ENCODE assay signal across 22 cellular contexts in genomic region chr10:101073631-101074030, GRCh38. TPM values are rescaled to one million over a fixed set of nuclear protein-coding genes. Genes with fewer than 3 reads are reported as not detected.
DNase-seq lines count a peak whose midpoint lies in the region; ATAC-seq and TF ChIP-seq lines count a peak whose summit lies in the region.
"Had no signal": no experiment of that assay in that cellular context is flagged by ENCODE, and none has a peak within 500 bp of the region (broad histone marks: within the 10 kb centered on the region; RNA-seq: fewer than 3 reads in every experiment).

No MANE protein-coding gene starts in this region.

- H3K27ac ChIP-seq in HUES64 (ENCODE audit: low read depth, low read length) (no peak overlapping the region), ovary (no peak overlapping the region)
- H3K27ac ChIP-seq: A549, PC-9 had no signal

- ATAC-seq in GM21526 (IDR thresholded peaks at IDR 0.05; ENCODE audit: low FRiP score, unreplicated experiment), result no peak
- ATAC-seq: A549, GM12878 had no signal

- intact Hi-C loops in ovary (cut with DNase I), result no loop called here

- no peak for TF ChIP-seq POLR2A in ovary (IDR thresholded peaks at IDR 0.05)

- H3K4me1 ChIP-seq in BE2C, result no peaks in the 10 kb centered on the region; the same call in 1 of the 2 replicates
- peaks cover 3% of the 10 kb centered on the region; the same call in 1 of the 2 replicates for H3K4me1 ChIP-seq in HUES64 (ENCODE audit: insufficient read depth, low read length)
- no peaks in the 10 kb centered on the region for H3K4me1 ChIP-seq in ovary (ENCODE audit: insufficient read depth)
- H3K4me1 ChIP-seq: A549 had no signal

- H3K9me3 ChIP-seq in BE2C (no peaks in the 10 kb centered on the region), HUES64 (ENCODE audit: insufficient read depth, low read depth, low read length) (no peaks in the 10 kb centered on the region), ovary (no peaks in the 10 kb centered on the region)
- H3K9me3 ChIP-seq: A549 had no signal

- H3K9ac ChIP-seq in HUES64 (ENCODE audit: low read depth, low read length), result no peak overlapping the region

- no peaks in the 10 kb centered on the region for H3K36me3 ChIP-seq in BE2C
- H3K36me3 ChIP-seq in HUES64 (ENCODE audit: insufficient read depth, low read length), result no peaks in the 10 kb centered on the region
- no peaks in the 10 kb centered on the region for H3K36me3 ChIP-seq in ovary

- no peak for DNase-seq in BE2C
- no peak for DNase-seq in choroid plexus epithelial cell (ENCODE audit: low read depth)
- DNase-seq in iPS-NIHi11 (ENCODE audit: low spot score), result peak; percentile 41
- no peak for DNase-seq in NCI-H446 (lab: John Stamatoyannopoulos, UW)
- no peak for DNase-seq in ovary
- DNase-seq in HuH-7.5 (ENCODE audit: low spot score), result no peak
- DNase-seq: AML-193; CD4-positive, alpha-beta memory T cell; DMS79; IMR-90; NCI-H1417 treated with DMSO at 0.1 percent for 48 hours; NCI-H2029 treated with DMSO at 0.1 percent for 48 hours; NCI-H2227 treated with DMSO at 0.1 percent for 48 hours; NCI-H526; NK-92 treated with Interleukin-12 subunit alpha and Interleukin-12 subunit beta, amount 100 ng/mL, for 24 hours; PC-9 had no signal

- no peak overlapping the region for H3K4me3 ChIP-seq in BE2C (ENCODE audit: low read depth, low read length)
- peak overlapping the region; percentile 32 for H3K4me3 ChIP-seq in HUES64 (ENCODE audit: low read length)
- no peak overlapping the region for H3K4me3 ChIP-seq in choroid plexus epithelial cell (ENCODE audit: low read depth, low read length)
- H3K4me3 ChIP-seq in ovary, result no peak overlapping the region
- H3K4me3 ChIP-seq: A549, GM12878, PC-9 had no signal

- H3K27me3 ChIP-seq in BE2C (no peaks in the 10 kb centered on the region), HUES64 (ENCODE audit: insufficient read depth, low read length) (peaks cover 77% of the 10 kb centered on the region), ovary (no peaks in the 10 kb centered on the region)

- WGBS in HUES64, result 3% methylated on average over 4 of the region's 13 CpGs
- WGBS in ovary, 3 donors, result 4 to 10% (median 8%) methylated on average over 13 of the region's 13 CpGs

- TF ChIP-seq CTCF in BE2C (IDR thresholded peaks at IDR 0.05; ENCODE audit: low read depth, low read length), result peak; percentile 25
- peak; percentile 16 for TF ChIP-seq CTCF in choroid plexus epithelial cell (conservative IDR thresholded peaks at IDR 0.05; ENCODE audit: low read depth, low read length)
- TF ChIP-seq CTCF in ovary (IDR thresholded peaks at IDR 0.05), result no peak

- TF ChIP-seq EP300 in ovary (IDR thresholded peaks at IDR 0.05), result no peak

RNA-seq across cellular contexts. Expression of gene KAZALD1, which starts 11.8 kb away (rescaled TPM):
- polyA plus RNA-seq in BE2C (2012; ENCODE audit: insufficient read depth, insufficient read length, low read depth), result 27.2 TPM
- 0.55 TPM for polyA plus RNA-seq in HUES64 (2013, experiment 1 of 2)
- 1.4 TPM for polyA plus RNA-seq in HUES64 (2013, experiment 2 of 2)
- 1 to 10 TPM in 2 of 7 donors, under 1 TPM in 3, not detected in 2; 0.57 to 1.4 (median 0.94) TPM for total RNA-seq in ovary
- polyA plus RNA-seq in ovary, result 1 to 10 TPM in 1 of 2 donors, under 1 TPM in 1; 0.46 to 1.9 TPM
- total RNA-seq: CD4-positive, alpha-beta memory T cell had no signal
- polyA plus RNA-seq: CD4-positive, alpha-beta memory T cell had no signal

RNA-seq across cellular contexts. Expression of gene SFXN3, which starts 42.6 kb away (rescaled TPM):
- 31.7 TPM for polyA plus RNA-seq in BE2C (2012; ENCODE audit: insufficient read depth, insufficient read length, low read depth)
- polyA plus RNA-seq in HUES64 (2013, experiment 1 of 2), result 1.0 TPM
- polyA plus RNA-seq in HUES64 (2013, experiment 2 of 2), result 0.76 TPM
- 10 to 100 TPM; 20.2 to 47.0 (median 28.6) TPM for total RNA-seq in ovary
- polyA plus RNA-seq in ovary, result 10 to 100 TPM; 26.5 to 51.5 TPM

RNA-seq across cellular contexts. Expression of gene PDZD7, which starts 42.7 kb away (rescaled TPM):
- 9.7 TPM for polyA plus RNA-seq in BE2C (2012; ENCODE audit: insufficient read depth, insufficient read length, low read depth)
- polyA plus RNA-seq in HUES64 (2013, experiment 1 of 2), result 0.30 TPM
- 0.19 TPM for polyA plus RNA-seq in HUES64 (2013, experiment 2 of 2)
- total RNA-seq in ovary, result 1 to 10 TPM in 2 of 7 donors, under 1 TPM in 5; 0.56 to 1.2 (median 0.74) TPM
- polyA plus RNA-seq in ovary, result under 1 TPM; 0.07 to 0.44 TPM
- total RNA-seq: GM12878 had no signal

RNA-seq across cellular contexts. Expression of gene TLX1, which starts 57.5 kb away (rescaled TPM):
- polyA plus RNA-seq in BE2C (2012; ENCODE audit: insufficient read depth, insufficient read length, low read depth), result 6.1 TPM
- polyA plus RNA-seq in HUES64 (2013, experiment 1 of 2), result not detected
- not detected for polyA plus RNA-seq in HUES64 (2013, experiment 2 of 2)
- total RNA-seq in ovary, result not detected
- polyA plus RNA-seq in ovary, result not detected
- total RNA-seq: CD4-positive, alpha-beta memory T cell; GM12878; IMR-90; LHCN-M2; PC-9; SK-MEL-5 had no signal
- polyA plus RNA-seq: CD4-positive, alpha-beta memory T cell; GM12878; IMR-90 had no signal

Comparison
In these comparisons a context has a peak if more than half of its experiments do, and no peak if none do; other contexts are left out.
1. CTCF ChIP-seq: peak in BE2C (single experiment) and choroid plexus epithelial cell (single experiment); none in ovary (0 of 3).